9 cellular contexts compared by ENCODE assay signal in genomic region chr19:38035515-38036495, GRCh38.
DNase-seq lines count a peak whose midpoint lies in the region; ATAC-seq and TF ChIP-seq lines count a peak whose summit lies in the region.
"Had no signal": no experiment of that assay in that cellular context is flagged by ENCODE, and none has a peak within 500 bp of the region (broad histone marks: within the 10 kb centered on the region; RNA-seq: fewer than 3 reads in every experiment).

No MANE protein-coding gene starts in this region.

- H3K36me3 ChIP-seq in GM23248 (ENCODE audit: low read depth) (0 out of 2 replicates have a peak, but pooled peaks cover 4% of the 10 kb centered on the region), gastrocnemius medialis (no peaks in the 10 kb centered on the region)

- no peak for TF ChIP-seq POLR2A in gastrocnemius medialis (IDR thresholded peaks at IDR 0.05)

- H3F3A ChIP-seq in GM23248 (ENCODE audit: insufficient read depth): peaks cover 36% of the 10 kb centered on the region

- intact Hi-C loops in gastrocnemius medialis (cut with DNase I; ENCODE audit: low total_unique reads): no loop called here

- H4K20me1 ChIP-seq in GM23248 (ENCODE audit: insufficient read depth): no peaks in the 10 kb centered on the region

- peak overlapping the region; percentile 83 for H3K27ac ChIP-seq in GM23248
- peak overlapping the region; percentile 47 to 53 (median 52) for H3K27ac ChIP-seq in gastrocnemius medialis

- no peak for TF ChIP-seq CTCF in fibroblast of the aortic adventitia (IDR thresholded peaks at IDR 0.05; ENCODE audit: insufficient read depth, low read length)
- no peak for TF ChIP-seq CTCF in gastrocnemius medialis (IDR thresholded peaks at IDR 0.05 in 4 of 5, conservative IDR thresholded peaks at IDR 0.05 in 1 of 5)

- H2AFZ ChIP-seq in GM23248: no peak overlapping the region

- H3K4me3 ChIP-seq in GM23248: no peak overlapping the region
- no peak overlapping the region for H3K4me3 ChIP-seq in fibroblast of the aortic adventitia (ENCODE audit: low read depth, low read length)
- H3K4me3 ChIP-seq in gastrocnemius medialis: peak overlapping the region in 1 of 4 donors; percentile 5

- H3K9me3 ChIP-seq in GM23248 (ENCODE audit: low read depth): no peaks in the 10 kb centered on the region
- no peaks in the 10 kb centered on the region for H3K9me3 ChIP-seq in gastrocnemius medialis

- H3K79me2 ChIP-seq in GM23248 (ENCODE audit: insufficient read depth): peaks cover 41% of the 10 kb centered on the region

- H3K27me3 ChIP-seq in GM23248 (replicated peaks; ENCODE audit: insufficient read depth) (no peaks in the 10 kb centered on the region), gastrocnemius medialis (no peaks in the 10 kb centered on the region)

- H3K9me2 ChIP-seq in GM23248 (ENCODE audit: insufficient read depth): no peaks in the 10 kb centered on the region

- H3K4me1 ChIP-seq in GM23248 (ENCODE audit: insufficient read depth) (peaks cover 31% of the 10 kb centered on the region), gastrocnemius medialis (peaks cover 24 to 25% of the 10 kb centered on the region in 2 donors)

- DNase-seq in GM23248: peak; percentile 73
- peak; percentile 49 for DNase-seq in NCI-H82 treated with DMSO at 0.1 percent for 48 hours (lab: John Stamatoyannopoulos, UW; ENCODE audit: unreplicated experiment)
- DNase-seq in fibroblast of the aortic adventitia (ENCODE audit: low read depth): peak; percentile 63
- DNase-seq in gastrocnemius medialis: peak in 1 of 2 donors; percentile 29
- DNase-seq in activated T-cell treated with anti-CD3 and anti-CD28 coated beads, Interleukin-2, amount 50 U/mL, for 48 hours: no peak
- DNase-seq: NCI-H748 treated with DMSO at 0.1 percent for 48 hours, T-helper 9 cell had no signal

- ATAC-seq in gastrocnemius medialis: peak in 1 of 2 donors; percentile 55
- no peak for ATAC-seq in GM19452 (IDR thresholded peaks at IDR 0.05; ENCODE audit: unreplicated experiment)
- ATAC-seq in GM21717 (IDR thresholded peaks at IDR 0.05; ENCODE audit: unreplicated experiment): no peak

- H3K4me2 ChIP-seq in GM23248 (ENCODE audit: unreplicated experiment): peak overlapping the region; percentile 43

- WGBS in GM23248 (ENCODE audit: low coverage in 1 of 2, low lambda C conversion rate in 2 of 2, missing lambda C conversion rate in 2 of 2), 2 experiments: 29 to 35% methylated on average over 17 of the region's 17 CpGs

- peak overlapping the region; percentile 72 for H3K9ac ChIP-seq in GM23248

- in situ Hi-C loops in GM23248 (cut with MboI): no loop called here
- in situ Hi-C loops in gastrocnemius medialis (cut with MboI; ENCODE audit: low sequenced_read_pairs in 4 of 4): no loop called here

Comparison
In these comparisons a context has a peak if more than half of its experiments do, and no peak if none do; other contexts are left out.
1. DNase-seq: peak in GM23248 (single experiment), NCI-H82 treated with DMSO at 0.1 percent for 48 hours (single experiment) and fibroblast of the aortic adventitia (single experiment); none in activated T-cell treated with anti-CD3 and anti-CD28 coated beads, Interleukin-2, amount 50 U/mL, for 48 hours (0 of 2).